9 cellular contexts compared by ENCODE assay signal in genomic region chr5:1521671-1522600, GRCh38. TPM values are rescaled to one million over a fixed set of nuclear protein-coding genes. Genes with fewer than 3 reads are reported as not detected.
DNase-seq lines count a peak whose midpoint lies in the region; ATAC-seq and TF ChIP-seq lines count a peak whose summit lies in the region.
"Had no signal": no experiment of that assay in that cellular context is flagged by ENCODE, and none has a peak within 500 bp of the region (broad histone marks: within the 10 kb centered on the region; RNA-seq: fewer than 3 reads in every experiment).

No MANE protein-coding gene starts in this region.

- H3K27me3 Mint-ChIP-seq in T-cell = no peaks in the 10 kb centered on the region

- peak overlapping the region; percentile 72 to 75 for H3K27ac Mint-ChIP-seq in T-cell

- peak overlapping the region; percentile 25 for H3K14ac ChIP-seq in neuronal stem cell (ENCODE audit: low read length)

- peaks cover 11% of the 10 kb centered on the region for H3K36me3 Mint-ChIP-seq in T-cell

- H3K36me3 ChIP-seq in esophagus squamous epithelium (peaks cover 0 to 32% (median 0%) of the 10 kb centered on the region in 3 donors), neuronal stem cell (replicated peaks in 1 of 2; ENCODE audit: control insufficient read depth in 2 of 2, insufficient read depth in 2 of 2, low read length in 2 of 2) (peaks cover 12 to 41% of the 10 kb centered on the region in 2 donors)
- H3K36me3 ChIP-seq: pancreas had no signal

- H3K4me2 ChIP-seq in neuronal stem cell (ENCODE audit: insufficient read depth, low read length, poor library complexity, severe bottlenecking) = peak overlapping the region; percentile 96

- H3K4ac ChIP-seq in neuronal stem cell (ENCODE audit: low read length) = no peak overlapping the region

- no peak overlapping the region for H2AFZ ChIP-seq in neuronal stem cell (ENCODE audit: low read length)

- no peak overlapping the region for H2BK12ac ChIP-seq in neuronal stem cell (ENCODE audit: low read length)

- H2BK5ac ChIP-seq in neuronal stem cell (ENCODE audit: low read length) = no peak overlapping the region

- H3K27me3 ChIP-seq in esophagus squamous epithelium (no peaks in the 10 kb centered on the region), neuronal stem cell (ENCODE audit: control insufficient read depth in 3 of 3, insufficient read depth in 3 of 3, low read depth in 1 of 3, low read length in 3 of 3) (peaks cover 0 to 5% (median 0%) of the 10 kb centered on the region in 3 experiments)
- H3K27me3 ChIP-seq: pancreas had no signal

- CTCF ChIA-PET in T-cell (lab: Charles Lee) = no interaction called here

- H3K9me3 Mint-ChIP-seq in T-cell = no peaks in the 10 kb centered on the region

- H3K27ac ChIP-seq in esophagus squamous epithelium (no peak overlapping the region), neuronal stem cell (replicated peaks; ENCODE audit: low read length) (no peak overlapping the region)
- H3K27ac ChIP-seq: pancreas had no signal

- TF ChIP-seq POLR2A in esophagus squamous epithelium (IDR thresholded peaks at IDR 0.05) = no peak

- H3K4me3 Mint-ChIP-seq in T-cell = peak overlapping the region; percentile 81 to 85 (median 84)

- WGBS in esophagus squamous epithelium, 2 donors = 52 to 76% methylated on average over 10 to 18 of the region's 28 CpGs
- no CpG with 5 or more reads among the region's 28 CpGs for WGBS in neuronal stem cell (ENCODE audit: extremely low coverage in 2 of 2, insufficient read length in 2 of 2, insufficient replicate concordance in 1 of 2), 2 donors

- H2BK120ac ChIP-seq in neuronal stem cell (ENCODE audit: low read depth, low read length) = no peak overlapping the region

- H3K9me3 ChIP-seq in esophagus squamous epithelium = no peaks in the 10 kb centered on the region
- no peaks in the 10 kb centered on the region for H3K9me3 ChIP-seq in neuronal stem cell (replicated peaks in 1 of 2; ENCODE audit: control insufficient read depth in 2 of 2, insufficient read depth in 1 of 2, low read depth in 1 of 2, low read length in 2 of 2)
- H3K9me3 ChIP-seq: pancreas had no signal

- peak overlapping the region; percentile 22 for H3K18ac ChIP-seq in neuronal stem cell (ENCODE audit: low read length)

- POLR2A ChIA-PET in T-cell (lab: Charles Lee) = no interaction called here

- no peak overlapping the region for H4K8ac ChIP-seq in neuronal stem cell (ENCODE audit: low read depth, low read length)

- DNase-seq in A172 (ENCODE audit: low spot score) (peak; percentile 55), T-cell (peak in 3 of 34 experiments; percentile 5 to 19 (median 7)), esophagus squamous epithelium (lab: John Stamatoyannopoulos, UW) (no peak), neuronal stem cell (ENCODE audit: low spot score) (no peak)

- intact Hi-C loops in esophagus squamous epithelium (cut with DNase I) = no loop called here

- peak overlapping the region; percentile 75 for H3K23ac ChIP-seq in neuronal stem cell (ENCODE audit: low read depth, low read length, poor library complexity)

- no peak overlapping the region for H4K91ac ChIP-seq in neuronal stem cell (ENCODE audit: low read depth, low read length, poor library complexity)

- H2AK5ac ChIP-seq in neuronal stem cell (ENCODE audit: low read depth, low read length) = peak overlapping the region; percentile 5

- TF ChIP-seq CTCF in esophagus squamous epithelium (IDR thresholded peaks at IDR 0.05) = no peak

- H3K79me1 ChIP-seq in neuronal stem cell (ENCODE audit: low read depth, low read length) = peaks cover 20% of the 10 kb centered on the region

- peaks cover 14 to 45% (median 36%) of the 10 kb centered on the region in 3 donors for H3K4me1 Mint-ChIP-seq in T-cell

- H3K4me1 ChIP-seq in esophagus squamous epithelium (peaks cover 19 to 38% (median 20%) of the 10 kb centered on the region in 3 donors), neuronal stem cell (ENCODE audit: control insufficient read depth in 2 of 2, insufficient read depth in 1 of 2, low read depth in 1 of 2, low read length in 2 of 2) (peaks cover 12 to 21% of the 10 kb centered on the region in 2 donors)
- H3K4me1 ChIP-seq: pancreas had no signal

- ATAC-seq in GM21529 (IDR thresholded peaks at IDR 0.05; ENCODE audit: unreplicated experiment) = peak; percentile 31
- ATAC-seq in T-cell (replicated peaks in 1 of 4) = no peak
- ATAC-seq in GM19455 (IDR thresholded peaks at IDR 0.05; ENCODE audit: unreplicated experiment) = no peak
- no peak for ATAC-seq in HG02973 (IDR thresholded peaks at IDR 0.05; ENCODE audit: unreplicated experiment)
- no peak for ATAC-seq in GM19023 (IDR thresholded peaks at IDR 0.05; ENCODE audit: unreplicated experiment)

- H2BK15ac ChIP-seq in neuronal stem cell (ENCODE audit: low read length) = no peak overlapping the region

- peak overlapping the region; percentile 86 for H3K9ac ChIP-seq in neuronal stem cell (ENCODE audit: low read depth, low read length, poor library complexity)

- H3K4me3 ChIP-seq in esophagus squamous epithelium (peak overlapping the region; percentile 64 to 94 (median 79)), neuronal stem cell (ENCODE audit: low read length in 2 of 2) (peak overlapping the region; percentile 54 to 98)

RNA-seq across cellular contexts. Expression of gene LPCAT1, which starts 1.8 kb away (rescaled TPM):
- 46.1 and 97.1 TPM in 2 replicates for total RNA-seq in A172 (2014; rRNA removed; shearing (Covaris generic))
- 10 to 100 TPM; 27.9 to 57.7 (median 50.3) TPM for total RNA-seq in T-cell
- total RNA-seq in esophagus squamous epithelium = 10 to 100 TPM in 3 of 4 donors, 1 to 10 TPM in 1; 7.7 to 44.8 (median 12.0) TPM
- polyA plus RNA-seq in neuronal stem cell (2013, experiment 1 of 2) = 92.2 TPM
- polyA plus RNA-seq in neuronal stem cell (2013, experiment 2 of 2) = 93.4 TPM
